Comparison of ENCODE assay signal across 8 cellular contexts in the genomic region with DNA sequence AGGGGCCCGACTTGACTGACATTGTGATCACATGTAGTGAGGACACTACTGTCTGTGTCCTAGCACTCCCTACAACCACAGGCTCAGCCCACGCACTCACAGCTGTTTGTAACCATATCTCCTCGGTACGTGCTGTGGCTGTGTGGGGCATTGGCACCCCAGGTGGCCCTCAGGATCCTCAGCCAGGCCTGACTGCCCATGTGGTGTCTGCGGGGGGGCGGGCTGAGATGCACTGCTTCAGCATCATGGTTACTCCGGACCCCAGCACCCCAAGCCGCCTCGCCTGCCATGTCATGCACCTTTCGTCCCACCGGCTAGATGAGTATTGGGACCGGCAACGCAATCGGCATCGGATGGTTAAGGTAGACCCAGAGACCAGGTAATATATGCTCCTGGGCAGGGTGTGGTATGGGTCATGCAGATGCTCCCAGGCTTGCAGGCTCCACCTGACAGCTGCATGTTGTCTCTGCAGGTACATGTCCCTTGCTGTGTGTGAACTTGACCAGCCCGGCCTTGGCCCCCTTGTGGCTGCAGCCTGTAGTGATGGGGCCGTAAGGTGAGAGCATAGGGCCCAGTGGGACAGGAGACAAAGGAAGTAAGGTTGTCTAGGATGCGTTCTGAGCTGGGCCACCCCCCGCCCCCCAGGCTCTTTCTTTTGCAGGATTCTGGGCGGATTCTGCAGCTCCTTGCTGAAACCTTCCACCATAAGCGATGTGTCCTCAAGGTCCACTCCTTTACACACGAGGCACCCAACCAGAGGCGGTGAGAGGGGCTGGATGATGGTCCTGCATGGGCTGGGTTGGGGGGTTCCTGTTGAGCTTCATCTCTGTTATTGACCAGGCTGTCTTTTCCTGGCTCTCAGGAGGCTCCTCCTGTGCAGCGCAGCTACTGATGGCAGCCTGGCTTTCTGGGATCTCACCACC. TPM values are rescaled to one million over a fixed set of nuclear protein-coding genes. Genes with fewer than 3 reads are reported as not detected.
DNase-seq lines count a peak whose midpoint lies in the region; ATAC-seq and TF ChIP-seq lines count a peak whose summit lies in the region.

No MANE protein-coding gene starts in this region.

- H3K18ac ChIP-seq in neuronal stem cell (ENCODE audit: low read length), result no peak overlapping the region

- TF ChIP-seq EP300 in SK-N-SH (IDR thresholded peaks at IDR 0.05; ENCODE audit: borderline replicate concordance in 1 of 2, low read depth in 1 of 2, low read length in 1 of 2), result no peak

- WGBS in SK-N-SH (ENCODE audit: low lambda C conversion rate), result 80% methylated on average over 13 of the region's 24 CpGs
- WGBS in neuronal stem cell (ENCODE audit: extremely low coverage in 2 of 2, insufficient read length in 2 of 2, insufficient replicate concordance in 1 of 2), 2 donors, result no CpG with 5 or more reads among the region's 24 CpGs

- H4K91ac ChIP-seq in neuronal stem cell (ENCODE audit: low read depth, low read length, poor library complexity), result no peak overlapping the region

- TF ChIP-seq CTCF in AG09309 (IDR thresholded peaks at IDR 0.05; ENCODE audit: control insufficient read depth, insufficient read depth, low read depth, low read length, missing control alignments), result peak; percentile 82
- peak; percentile 76 for TF ChIP-seq CTCF in GM12865 (IDR thresholded peaks at IDR 0.05; ENCODE audit: insufficient read depth, low read depth, low read length, missing control alignments)
- TF ChIP-seq CTCF in SK-N-SH (IDR thresholded peaks at IDR 0.05), result peak; percentile 69
- TF ChIP-seq CTCF in colonic mucosa (IDR thresholded peaks at IDR 0.05), result peak; percentile 53
- no peak for TF ChIP-seq CTCF in omental fat pad (IDR thresholded peaks at IDR 0.05)

- H3K9ac ChIP-seq in SK-N-SH, result no peak overlapping the region
- H3K9ac ChIP-seq in colonic mucosa (ENCODE audit: low read depth in 2 of 2, low read length in 2 of 2), result no peak overlapping the region
- H3K9ac ChIP-seq in neuronal stem cell (ENCODE audit: low read depth, low read length, poor library complexity), result peak overlapping the region; percentile 45

- intact Hi-C loops in colonic mucosa (cut with DNase I), result no loop called here

- H3K36me3 ChIP-seq in SK-N-SH (replicated peaks in 1 of 2; ENCODE audit: control insufficient read depth in 1 of 2, insufficient read depth in 2 of 2, low read length in 1 of 2) (peaks cover 9 to 54% of the 10 kb centered on the region in 2 experiments), colonic mucosa (peaks cover 10% of the 10 kb centered on the region), neuronal stem cell (replicated peaks in 1 of 2; ENCODE audit: control insufficient read depth in 2 of 2, insufficient read depth in 2 of 2, low read length in 2 of 2) (peaks cover 57 to 76% of the 10 kb centered on the region in 2 donors)

- H4K8ac ChIP-seq in neuronal stem cell (ENCODE audit: low read depth, low read length), result no peak overlapping the region

- H3F3A ChIP-seq in SK-N-SH (replicated peaks; ENCODE audit: insufficient read depth), result peaks cover 17% of the 10 kb centered on the region

- H3K9me2 ChIP-seq in SK-N-SH, result no peaks in the 10 kb centered on the region

- no peaks in the 10 kb centered on the region for H3K27me3 ChIP-seq in SK-N-SH (ENCODE audit: insufficient read depth)
- no peaks in the 10 kb centered on the region for H3K27me3 ChIP-seq in colonic mucosa
- no peaks in the 10 kb centered on the region for H3K27me3 ChIP-seq in neuronal stem cell (ENCODE audit: control insufficient read depth in 3 of 3, insufficient read depth in 3 of 3, low read depth in 1 of 3, low read length in 3 of 3)

- no peak overlapping the region for H3K27ac ChIP-seq in SK-N-SH (ENCODE audit: low read depth in 2 of 2, low read length in 1 of 2)
- no peak overlapping the region for H3K27ac ChIP-seq in colonic mucosa
- no peak overlapping the region for H3K27ac ChIP-seq in neuronal stem cell (replicated peaks; ENCODE audit: low read length)

- H3K79me1 ChIP-seq in neuronal stem cell (ENCODE audit: low read depth, low read length), result peaks cover 29% of the 10 kb centered on the region

- POLR2A ChIA-PET in SK-N-SH (lab: Yijun Ruan, JAX), result interaction anchor here (0.6 to 2.2 kb wide), 5 partner anchors 17 to 79 kb away, joined by 3 to 10 read pairs (median 4); no protein-coding TSS in a partner anchor

- H3K4me2 ChIP-seq in SK-N-SH, result no peak overlapping the region
- H3K4me2 ChIP-seq in neuronal stem cell (ENCODE audit: insufficient read depth, low read length, poor library complexity, severe bottlenecking), result no peak overlapping the region

- no peak overlapping the region for H2AK5ac ChIP-seq in neuronal stem cell (ENCODE audit: low read depth, low read length)

- no peak overlapping the region for H3K14ac ChIP-seq in neuronal stem cell (ENCODE audit: low read length)

- H3K23ac ChIP-seq in neuronal stem cell (ENCODE audit: low read depth, low read length, poor library complexity), result peak overlapping the region; percentile 31

- peaks cover 62% of the 10 kb centered on the region for H3K79me2 ChIP-seq in SK-N-SH (ENCODE audit: insufficient read depth)

- no peak overlapping the region for H3K4ac ChIP-seq in neuronal stem cell (ENCODE audit: low read length)

- DNase-seq in AG09309 (ENCODE audit: low read depth) (no peak), GM12865 (ENCODE audit: low read depth) (peak; percentile 83), SK-N-SH (peak; percentile 72), colonic mucosa (peak; percentile 61), neuronal stem cell (ENCODE audit: low spot score) (no peak), NCI-H187 (lab: John Stamatoyannopoulos, UW) (no peak), omental fat pad (ENCODE audit: low spot score) (no peak), Ammon's horn (ENCODE audit: low spot score) (no peak)

- no peak overlapping the region for H2BK15ac ChIP-seq in neuronal stem cell (ENCODE audit: low read length)

- CTCF ChIA-PET in SK-N-SH (lab: Yijun Ruan, JAX), result interaction anchor here (0.6 to 14.2 kb wide), 15 partner anchors 8 to 161 kb away, joined by 3 to 114 read pairs (median 4); partner anchors contain the start of genes NDUFAF3 and P4HTM

- H2BK12ac ChIP-seq in neuronal stem cell (ENCODE audit: low read length), result no peak overlapping the region

- no peak overlapping the region for H2BK5ac ChIP-seq in neuronal stem cell (ENCODE audit: low read length)

- H3K4me3 ChIP-seq in AG09309 (ENCODE audit: control insufficient read depth, low read depth, low read length) (no peak overlapping the region), GM12865 (ENCODE audit: low read depth, low read length) (no peak overlapping the region), SK-N-SH (ENCODE audit: low read depth in 2 of 2, low read length in 1 of 2) (no peak overlapping the region), colonic mucosa (no peak overlapping the region), neuronal stem cell (ENCODE audit: low read length in 2 of 2) (peak overlapping the region in 1 of 2 donors; percentile 38)

- ATAC-seq in omental fat pad (ENCODE audit: low FRiP score), result no peak

- H3K4me1 ChIP-seq in SK-N-SH (ENCODE audit: control insufficient read depth in 1 of 2, insufficient read depth in 2 of 2, low read depth in 1 of 2, low read length in 1 of 2) (peaks cover 0 to 19% of the 10 kb centered on the region in 2 experiments; a peak in 1 of 4 replicates), colonic mucosa (peaks cover 10% of the 10 kb centered on the region), neuronal stem cell (ENCODE audit: control insufficient read depth in 2 of 2, insufficient read depth in 1 of 2, low read depth in 1 of 2, low read length in 2 of 2) (peaks cover 7 to 8% of the 10 kb centered on the region in 2 donors)

- peaks cover 59% of the 10 kb centered on the region for H4K20me1 ChIP-seq in SK-N-SH (ENCODE audit: insufficient read depth)

- H3K9me3 ChIP-seq in SK-N-SH (no peaks in the 10 kb centered on the region), colonic mucosa (no peaks in the 10 kb centered on the region), neuronal stem cell (replicated peaks in 1 of 2; ENCODE audit: control insufficient read depth in 2 of 2, insufficient read depth in 1 of 2, low read depth in 1 of 2, low read length in 2 of 2) (no peaks in the 10 kb centered on the region)

- peak; percentile 45 for TF ChIP-seq RAD21 in SK-N-SH (IDR thresholded peaks at IDR 0.05; ENCODE audit: low read length)

- H2AFZ ChIP-seq in SK-N-SH (ENCODE audit: low read depth), result no peak overlapping the region
- H2AFZ ChIP-seq in neuronal stem cell (ENCODE audit: low read length), result no peak overlapping the region

- H2BK120ac ChIP-seq in neuronal stem cell (ENCODE audit: low read depth, low read length), result no peak overlapping the region

RNA-seq across cellular contexts. Expression of gene DALRD3, which starts 4.4 kb away (rescaled TPM):
- polyA plus RNA-seq in SK-N-SH (2012; rRNA removed), result 82.7 and 99.4 TPM in 2 replicates
- 42.3 and 58.1 TPM in 2 replicates for polyA plus RNA-seq in SK-N-SH (2012; cell fraction: cytosol; rRNA removed)
- 371 and 402 TPM in 2 replicates for polyA plus RNA-seq in SK-N-SH (2012; cell fraction: nucleus; rRNA removed)
- 10 to 100 TPM; 22.0 to 23.5 TPM for total RNA-seq in colonic mucosa
- polyA plus RNA-seq in neuronal stem cell (2013, experiment 1 of 2), result 39.9 TPM
- polyA plus RNA-seq in neuronal stem cell (2013, experiment 2 of 2), result 41.4 TPM
- 10 to 100 TPM; 15.3 to 36.9 (median 30.9) TPM for total RNA-seq in omental fat pad

RNA-seq across cellular contexts. Expression of gene WDR6, which starts 6.8 kb away (rescaled TPM):
- 230 and 277 TPM in 2 replicates for polyA plus RNA-seq in SK-N-SH (2012; rRNA removed)
- polyA plus RNA-seq in SK-N-SH (2012; cell fraction: cytosol; rRNA removed), result 65.3 and 95.1 TPM in 2 replicates
- 1,525 and 1,565 TPM in 2 replicates for polyA plus RNA-seq in SK-N-SH (2012; cell fraction: nucleus; rRNA removed)
- total RNA-seq in colonic mucosa (100 to 1,000 TPM in 1 of 2 donors, 10 to 100 TPM in 1; 92.3 to 150 TPM), omental fat pad (100 to 1,000 TPM in 1 of 4 donors, 10 to 100 TPM in 3; 69.2 to 121 (median 81.5) TPM)
- 80.4 TPM for polyA plus RNA-seq in neuronal stem cell (2013, experiment 1 of 2)
- 80.3 TPM for polyA plus RNA-seq in neuronal stem cell (2013, experiment 2 of 2)

RNA-seq across cellular contexts. Expression of gene NDUFAF3, which starts 7.9 kb away (rescaled TPM):
- polyA plus RNA-seq in SK-N-SH (2012; rRNA removed), result 85.3 and 104 TPM in 2 replicates
- 48.3 and 76.9 TPM in 2 replicates for polyA plus RNA-seq in SK-N-SH (2012; cell fraction: cytosol; rRNA removed)
- 36.4 and 46.2 TPM in 2 replicates for polyA plus RNA-seq in SK-N-SH (2012; cell fraction: nucleus; rRNA removed)
- total RNA-seq in colonic mucosa (10 to 100 TPM; 62.2 to 98.4 TPM), omental fat pad (100 to 1,000 TPM; 108 to 175 (median 140) TPM)
- polyA plus RNA-seq in neuronal stem cell (2013, experiment 1 of 2), result 57.2 TPM
- polyA plus RNA-seq in neuronal stem cell (2013, experiment 2 of 2), result 56.0 TPM

RNA-seq across cellular contexts. Expression of gene IMPDH2, which starts 15.2 kb away (rescaled TPM):
- 305 and 346 TPM in 2 replicates for polyA plus RNA-seq in SK-N-SH (2012; rRNA removed)
- polyA plus RNA-seq in SK-N-SH (2012; cell fraction: cytosol; rRNA removed), result 247 and 282 TPM in 2 replicates
- polyA plus RNA-seq in SK-N-SH (2012; cell fraction: nucleus; rRNA removed), result 502 and 507 TPM in 2 replicates
- total RNA-seq in colonic mucosa, result 100 to 1,000 TPM; 126 to 249 TPM
- 290 TPM for polyA plus RNA-seq in neuronal stem cell (2013, experiment 1 of 2)
- 282 TPM for polyA plus RNA-seq in neuronal stem cell (2013, experiment 2 of 2)
- total RNA-seq in omental fat pad, result 100 to 1,000 TPM; 125 to 149 (median 138) TPM

RNA-seq across cellular contexts. Expression of gene P4HTM, which starts 24.0 kb away (rescaled TPM):
- polyA plus RNA-seq in SK-N-SH (2012; rRNA removed), result 21.0 and 21.4 TPM in 2 replicates
- 7.5 and 11.8 TPM in 2 replicates for polyA plus RNA-seq in SK-N-SH (2012; cell fraction: cytosol; rRNA removed)
- 83.7 and 101 TPM in 2 replicates for polyA plus RNA-seq in SK-N-SH (2012; cell fraction: nucleus; rRNA removed)
- total RNA-seq in colonic mucosa (10 to 100 TPM; 34.9 to 73.9 TPM), omental fat pad (10 to 100 TPM; 25.7 to 43.1 (median 28.2) TPM)
- polyA plus RNA-seq in neuronal stem cell (2013, experiment 1 of 2), result 29.0 TPM
- polyA plus RNA-seq in neuronal stem cell (2013, experiment 2 of 2), result 25.5 TPM

Comparison
In these comparisons a context has a peak if more than half of its experiments do, and no peak if none do; other contexts are left out.
1. DNase-seq: peak in GM12865 (single experiment), SK-N-SH (single experiment) and colonic mucosa (single experiment); none in AG09309 (single experiment), neuronal stem cell (single experiment), NCI-H187 (0 of 2), omental fat pad (single experiment) and Ammon's horn (single experiment).
2. CTCF ChIP-seq: peak in AG09309 (single experiment), GM12865 (single experiment), SK-N-SH (single experiment) and colonic mucosa (single experiment); none in omental fat pad (0 of 3).